In genomic region chr2:1224901-1225300, GRCh38 we compare ENCODE assay signal across 21 cellular contexts.
DNase-seq lines count a peak whose midpoint lies in the region; ATAC-seq, FAIRE-seq and TF ChIP-seq lines count a peak whose summit lies in the region.
"Had no signal": no experiment of that assay in that cellular context is flagged by ENCODE, and none has a peak within 500 bp of the region (broad histone marks: within the 10 kb centered on the region; RNA-seq: fewer than 3 reads in every experiment).

No MANE protein-coding gene starts in this region.

- H3K4me3 Mint-ChIP-seq in activated T-cell treated with anti-CD3 and anti-CD28 coated beads, Interleukin-2, amount 50 U/mL, for 72 hours: no peak overlapping the region
- H3K4me3 Mint-ChIP-seq: CD4-positive, alpha-beta memory T cell; HFFc6; T-cell had no signal

- no peaks in the 10 kb centered on the region for H3K27me3 ChIP-seq in bronchial epithelial cell (ENCODE audit: control insufficient read depth, insufficient read depth, low read length)

- H3K27me3 Mint-ChIP-seq in activated T-cell treated with anti-CD3 and anti-CD28 coated beads, Interleukin-2, amount 50 U/mL, for 72 hours (ENCODE audit: low read depth): no peaks in the 10 kb centered on the region
- H3K27me3 Mint-ChIP-seq: CD4-positive, alpha-beta memory T cell had no signal

- no peak for FAIRE-seq in bronchial epithelial cell (lab: Jason Lieb, UNC)
- FAIRE-seq: G401.6, GM12892 had no signal

- no peak for TF ChIP-seq CTCF in bronchial epithelial cell (IDR thresholded peaks at IDR 0.05; ENCODE audit: insufficient read depth, low read length, severe bottlenecking)

- no peak for ATAC-seq in HG03196 (IDR thresholded peaks at IDR 0.05; ENCODE audit: unreplicated experiment)
- no peak for ATAC-seq in activated T-cell treated with anti-CD3 and anti-CD28 coated beads, Interleukin-2, amount 50 U/mL, for 72 hours (replicated peaks in 1 of 2)
- ATAC-seq: PC-3, T-cell had no signal

- no peaks in the 10 kb centered on the region for H3K4me1 Mint-ChIP-seq in activated T-cell treated with anti-CD3 and anti-CD28 coated beads, Interleukin-2, amount 50 U/mL, for 72 hours (ENCODE audit: low read depth)
- H3K4me1 Mint-ChIP-seq: T-cell had no signal

- peaks cover 0 to 3% of the 10 kb centered on the region in 2 donors for H3K9me3 Mint-ChIP-seq in activated T-cell treated with anti-CD3 and anti-CD28 coated beads, Interleukin-2, amount 50 U/mL, for 72 hours
- H3K9me3 Mint-ChIP-seq: T-cell had no signal

- peak; percentile 80 for DNase-seq in DMS153 treated with DMSO at 0.1 percent for 48 hours (lab: John Stamatoyannopoulos, UW; ENCODE audit: unreplicated experiment)
- no peak for DNase-seq in DMS153 (lab: John Stamatoyannopoulos, UW)
- peak; percentile 4 for DNase-seq in EH (ENCODE audit: low read depth)
- peak; percentile 66 for DNase-seq in NCI-H748 treated with DMSO at 0.1 percent for 48 hours (lab: John Stamatoyannopoulos, UW)
- DNase-seq in bronchial epithelial cell (ENCODE audit: low read depth): peak; percentile 13
- DNase-seq in DMS 273 treated with DMSO at 0.1 percent for 48 hours (lab: John Stamatoyannopoulos, UW): no peak
- no peak for DNase-seq in activated T-cell treated with anti-CD3 and anti-CD28 coated beads, Interleukin-2, amount 50 U/mL, for 72 hours
- DNase-seq: ACHN; CD4-positive, alpha-beta memory T cell; DMS53; HFFc6; KBM-7; NCI-H1105 treated with DMSO at 0.1 percent for 48 hours; NCI-H226; NCI-H510A treated with DMSO at 0.1 percent for 48 hours; PC-3; T-cell had no signal

- H3K36me3 ChIP-seq in bronchial epithelial cell (ENCODE audit: control insufficient read depth, insufficient read depth, low read length): no peaks in the 10 kb centered on the region
- H3K36me3 ChIP-seq: BLaER1 treated with 17β-estradiol and CSF1 and Interleukin-3, amounts not matched to agents 10 nM and 100 nM had no signal

- H3K36me3 Mint-ChIP-seq in activated T-cell treated with anti-CD3 and anti-CD28 coated beads, Interleukin-2, amount 50 U/mL, for 72 hours (ENCODE audit: insufficient read depth in 2 of 2): no peaks in the 10 kb centered on the region
- H3K36me3 Mint-ChIP-seq: T-cell had no signal

- no peak overlapping the region for H3K27ac Mint-ChIP-seq in activated T-cell treated with anti-CD3 and anti-CD28 coated beads, Interleukin-2, amount 50 U/mL, for 72 hours
- H3K27ac Mint-ChIP-seq: HFFc6, T-cell had no signal

- H3K4me3 ChIP-seq in bronchial epithelial cell (ENCODE audit: low read depth, low read length): no peak overlapping the region
- H3K4me3 ChIP-seq: BLaER1 treated with 17β-estradiol and CSF1 and Interleukin-3, amounts not matched to agents 10 nM and 100 nM had no signal

Comparison
In these comparisons a context has a peak if more than half of its experiments do, and no peak if none do; other contexts are left out.
1. DNase-seq: peak in DMS153 treated with DMSO at 0.1 percent for 48 hours (single experiment), EH (single experiment), NCI-H748 treated with DMSO at 0.1 percent for 48 hours (single experiment) and bronchial epithelial cell (single experiment); none in DMS153 (single experiment), DMS 273 treated with DMSO at 0.1 percent for 48 hours (single experiment) and activated T-cell treated with anti-CD3 and anti-CD28 coated beads, Interleukin-2, amount 50 U/mL, for 72 hours (0 of 2).